Comparison of ENCODE assay signal across 10 cellular contexts in genomic region chr3:55481918-55482495, GRCh38. TPM values are rescaled to one million over a fixed set of nuclear protein-coding genes. Genes with fewer than 3 reads are reported as not detected.
DNase-seq lines count a peak whose midpoint lies in the region; ATAC-seq and TF ChIP-seq lines count a peak whose summit lies in the region.
"Had no signal": no experiment of that assay in that cellular context is flagged by ENCODE, and none has a peak within 500 bp of the region (broad histone marks: within the 10 kb centered on the region; RNA-seq: fewer than 3 reads in every experiment).

No MANE protein-coding gene starts in this region.

- no peak for TF ChIP-seq CTCF in colonic mucosa (IDR thresholded peaks at IDR 0.05)
- no peak for TF ChIP-seq CTCF in testis (IDR thresholded peaks at IDR 0.05)

- H3K9me3 ChIP-seq in colonic mucosa, result no peaks in the 10 kb centered on the region
- no peaks in the 10 kb centered on the region for H3K9me3 ChIP-seq in testis

- peak; percentile 51 for DNase-seq in HCEC 1CT
- peak; percentile 32 for DNase-seq in colonic mucosa
- peak; percentile 24 for DNase-seq in kidney glomerular epithelial cell (lab: John Stamatoyannopoulos, UW)
- peak; percentile 27 for DNase-seq in testis
- no peak for DNase-seq in cortex of kidney (lab: John Stamatoyannopoulos, UW)
- DNase-seq in left lobe of liver (ENCODE audit: low spot score), result no peak
- no peak for DNase-seq in amygdala (lab: John Stamatoyannopoulos, UW)
- DNase-seq in activated CD8-positive, alpha-beta memory T cell treated with anti-CD3 and anti-CD28 coated beads, Interleukin-2, amount 50 U/mL, for 48 hours, result no peak
- DNase-seq: activated gamma-delta T cell treated with Interleukin-2 at 50 U/mL for 16 hours, T-cell had no signal

- no peak for ATAC-seq in left lobe of liver

- no peak overlapping the region for H3K4me3 ChIP-seq in colonic mucosa
- peak overlapping the region; percentile 34 to 81 for H3K4me3 ChIP-seq in testis

- intact Hi-C loops in colonic mucosa (cut with DNase I) (loop anchor here (5.0 to 10.0 kb wide), 3 partner anchors 415 to 627 kb away; no protein-coding TSS in a partner anchor), testis (cut with DNase I; ENCODE audit: low total_unique reads) (loop anchor here (10.0 kb wide), 1 partner anchor 563 kb away; no protein-coding TSS in a partner anchor)

- no peak overlapping the region for H3K27ac ChIP-seq in colonic mucosa
- no peak overlapping the region for H3K27ac ChIP-seq in testis

- H3K4me1 ChIP-seq in colonic mucosa (peaks cover 5% of the 10 kb centered on the region), testis (peaks cover 18% of the 10 kb centered on the region)

- H3K9ac ChIP-seq in colonic mucosa (ENCODE audit: low read depth in 2 of 2, low read length in 2 of 2), result no peak overlapping the region

- no peak for TF ChIP-seq POLR2A in testis (IDR thresholded peaks at IDR 0.05)

- 0 to 7% methylated on average over 12 to 30 of the region's 30 CpGs for WGBS in testis, 2 donors

- H3K27me3 ChIP-seq in colonic mucosa, result peaks cover 32% of the 10 kb centered on the region
- H3K27me3 ChIP-seq in testis, result no peaks in the 10 kb centered on the region

- no peaks in the 10 kb centered on the region for H3K36me3 ChIP-seq in colonic mucosa
- H3K36me3 ChIP-seq in testis (ENCODE audit: low read depth, missing control alignments), result no peaks in the 10 kb centered on the region

RNA-seq across cellular contexts. Expression of gene WNT5A, which starts 5.1 kb away (rescaled TPM):
- total RNA-seq in colonic mucosa (1 to 10 TPM; 3.9 to 7.2 TPM), testis (10 to 100 TPM; 11.1 to 12.4 TPM), left lobe of liver (4.3 TPM)
- 3.4 TPM for polyA plus RNA-seq in testis (ENCODE audit: insufficient read depth, low read depth, low replicate concordance)

Comparison
In these comparisons a context has a peak if more than half of its experiments do, and no peak if none do; other contexts are left out.
1. DNase-seq: peak in HCEC 1CT (single experiment), colonic mucosa (single experiment), kidney glomerular epithelial cell (single experiment) and testis (single experiment); none in cortex of kidney (single experiment), left lobe of liver (single experiment), amygdala (0 of 56) and activated CD8-positive, alpha-beta memory T cell treated with anti-CD3 and anti-CD28 coated beads, Interleukin-2, amount 50 U/mL, for 48 hours (single experiment).